In genomic region chr17:49414271-49414621, GRCh38 we compare ENCODE assay signal across 8 cellular contexts. TPM values are rescaled to one million over a fixed set of nuclear protein-coding genes. Genes with fewer than 3 reads are reported as not detected.
A peak's percentile ranks its signal among the peaks of the same experiment; 100 is the strongest.
DNase-seq lines count a peak whose midpoint lies in the region; ATAC-seq and TF ChIP-seq lines count a peak whose summit lies in the region.

No MANE protein-coding gene starts in this region.

- H3K4me1 Mint-ChIP-seq in activated CD4-positive, alpha-beta T cell treated with anti-CD3 and anti-CD28 coated beads for 36 hours: peaks cover 33% of the 10 kb centered on the region
- peaks cover 19% of the 10 kb centered on the region for H3K4me1 Mint-ChIP-seq in activated T-helper 17 cell treated with anti-CD3 and anti-CD28 coated beads, Interleukin-2, amount 50 U/mL, for 72 hours

- ATAC-seq in activated CD4-positive, alpha-beta T cell treated with anti-CD3 and anti-CD28 coated beads for 36 hours: no peak
- ATAC-seq in activated T-helper 17 cell treated with anti-CD3 and anti-CD28 coated beads, Interleukin-2, amount 50 U/mL, for 72 hours (replicated peaks): no peak
- ATAC-seq in GM21786 (IDR thresholded peaks at IDR 0.05; ENCODE audit: unreplicated experiment) (no peak), HG03139 (IDR thresholded peaks at IDR 0.05; ENCODE audit: unreplicated experiment) (no peak)

- H3K4me3 ChIP-seq in kidney epithelial cell (ENCODE audit: low read depth, low read length) (peak overlapping the region; percentile 89), thymus (ENCODE audit: low read length) (peak overlapping the region; percentile 78)

- DNase-seq in activated CD4-positive, alpha-beta T cell treated with anti-CD3 and anti-CD28 coated beads for 36 hours: no peak
- DNase-seq in activated CD4-positive, alpha-beta T cell treated with anti-CD3 and anti-CD28 coated beads for 48 hours: no peak
- DNase-seq in kidney epithelial cell (ENCODE audit: low read depth) (no peak), superior temporal gyrus (ENCODE audit: extremely low spot score) (no peak)

- peak overlapping the region; percentile 95 for H3K27ac Mint-ChIP-seq in activated CD4-positive, alpha-beta T cell treated with anti-CD3 and anti-CD28 coated beads for 36 hours
- H3K27ac Mint-ChIP-seq in activated T-helper 17 cell treated with anti-CD3 and anti-CD28 coated beads, Interleukin-2, amount 50 U/mL, for 72 hours: peak overlapping the region; percentile 90

- H3K27me3 ChIP-seq in kidney epithelial cell (ENCODE audit: control insufficient read depth, insufficient read depth, low read length): no peaks in the 10 kb centered on the region
- no peaks in the 10 kb centered on the region for H3K27me3 ChIP-seq in thymus (ENCODE audit: control insufficient read depth, insufficient read depth)

- H3K4me3 Mint-ChIP-seq in activated CD4-positive, alpha-beta T cell treated with anti-CD3 and anti-CD28 coated beads for 36 hours: peak overlapping the region; percentile 100
- H3K4me3 Mint-ChIP-seq in activated T-helper 17 cell treated with anti-CD3 and anti-CD28 coated beads, Interleukin-2, amount 50 U/mL, for 72 hours: peak overlapping the region; percentile 94

- CTCF ChIA-PET in activated CD4-positive, alpha-beta T cell treated with anti-CD3 and anti-CD28 coated beads for 36 hours (lab: Charles Lee): interaction anchor here (0.5 to 10.9 kb wide), 14 partner anchors 8 to 485 kb away, joined by 3 to 134 read pairs (median 4); no protein-coding TSS in a partner anchor

- intact Hi-C loops in activated CD4-positive, alpha-beta T cell treated with anti-CD3 and anti-CD28 coated beads for 36 hours (cut with DNase I, micrococcal nuclease): loop anchor here (1.0 to 2.0 kb wide), 5 partner anchors 51 to 375 kb away; partner anchors contain the start of genes FAM117A (in 1 of the 2), KAT7 (in 1 of the 2) and ZNF652 (in 1 of the 2)

- no peaks in the 10 kb centered on the region for H3K27me3 Mint-ChIP-seq in activated CD4-positive, alpha-beta T cell treated with anti-CD3 and anti-CD28 coated beads for 36 hours
- H3K27me3 Mint-ChIP-seq in activated T-helper 17 cell treated with anti-CD3 and anti-CD28 coated beads, Interleukin-2, amount 50 U/mL, for 72 hours: peaks cover 4% of the 10 kb centered on the region

- H3K36me3 ChIP-seq in kidney epithelial cell (ENCODE audit: control insufficient read depth, insufficient read depth, low read length): peaks cover 4% of the 10 kb centered on the region
- peaks cover 24% of the 10 kb centered on the region for H3K36me3 ChIP-seq in thymus (ENCODE audit: control insufficient read depth, insufficient read depth)

- no peak for TF ChIP-seq CTCF in kidney epithelial cell (IDR thresholded peaks at IDR 0.05; ENCODE audit: insufficient read depth, low read length, poor library complexity, severe bottlenecking)

- no peak overlapping the region for H3K27ac ChIP-seq in thymus (ENCODE audit: low read depth)

- H3K9me3 Mint-ChIP-seq in activated CD4-positive, alpha-beta T cell treated with anti-CD3 and anti-CD28 coated beads for 36 hours (ENCODE audit: low read depth): no peaks in the 10 kb centered on the region
- no peaks in the 10 kb centered on the region for H3K9me3 Mint-ChIP-seq in activated T-helper 17 cell treated with anti-CD3 and anti-CD28 coated beads, Interleukin-2, amount 50 U/mL, for 72 hours

- POLR2A ChIA-PET in activated CD4-positive, alpha-beta T cell treated with anti-CD3 and anti-CD28 coated beads for 36 hours (lab: Charles Lee): interaction anchor here (0.6 kb wide), 3 partner anchors 142 to 1689 kb away, joined by 3 read pairs; no protein-coding TSS in a partner anchor

- peaks cover 28% of the 10 kb centered on the region for H3K36me3 Mint-ChIP-seq in activated CD4-positive, alpha-beta T cell treated with anti-CD3 and anti-CD28 coated beads for 36 hours (ENCODE audit: low read depth)
- peaks cover 44% of the 10 kb centered on the region for H3K36me3 Mint-ChIP-seq in activated T-helper 17 cell treated with anti-CD3 and anti-CD28 coated beads, Interleukin-2, amount 50 U/mL, for 72 hours (ENCODE audit: low read depth)

- H3K9me3 ChIP-seq in thymus (ENCODE audit: control insufficient read depth): no peaks in the 10 kb centered on the region

- 2% methylated on average over 10 of the region's 10 CpGs for WGBS in thymus

- peaks cover 7% of the 10 kb centered on the region for H3K4me1 ChIP-seq in thymus (ENCODE audit: control insufficient read depth, insufficient read depth, low read length)

RNA-seq across cellular contexts. Expression of gene PHB1, which starts 0.4 kb away (rescaled TPM):
- total RNA-seq in activated CD4-positive, alpha-beta T cell treated with anti-CD3 and anti-CD28 coated beads for 36 hours: 100 to 1,000 TPM; 346 to 350 TPM
- total RNA-seq in activated T-helper 17 cell treated with anti-CD3 and anti-CD28 coated beads, Interleukin-2, amount 50 U/mL, for 72 hours: 100 to 1,000 TPM; 122 to 332 TPM
- total RNA-seq in kidney epithelial cell: 137 and 143 TPM in 2 replicates
- polyA plus RNA-seq in thymus: 59.9 TPM

RNA-seq across cellular contexts. Expression of gene ZNF652, which starts 52.2 kb away (rescaled TPM):
- 1 to 10 TPM; 5.2 to 7.0 TPM for total RNA-seq in activated CD4-positive, alpha-beta T cell treated with anti-CD3 and anti-CD28 coated beads for 36 hours
- total RNA-seq in activated T-helper 17 cell treated with anti-CD3 and anti-CD28 coated beads, Interleukin-2, amount 50 U/mL, for 72 hours: 10 to 100 TPM; 10.7 to 13.1 TPM
- total RNA-seq in kidney epithelial cell: 20.7 and 21.4 TPM in 2 replicates
- polyA plus RNA-seq in thymus: 32.0 TPM
